In the genomic region with DNA sequence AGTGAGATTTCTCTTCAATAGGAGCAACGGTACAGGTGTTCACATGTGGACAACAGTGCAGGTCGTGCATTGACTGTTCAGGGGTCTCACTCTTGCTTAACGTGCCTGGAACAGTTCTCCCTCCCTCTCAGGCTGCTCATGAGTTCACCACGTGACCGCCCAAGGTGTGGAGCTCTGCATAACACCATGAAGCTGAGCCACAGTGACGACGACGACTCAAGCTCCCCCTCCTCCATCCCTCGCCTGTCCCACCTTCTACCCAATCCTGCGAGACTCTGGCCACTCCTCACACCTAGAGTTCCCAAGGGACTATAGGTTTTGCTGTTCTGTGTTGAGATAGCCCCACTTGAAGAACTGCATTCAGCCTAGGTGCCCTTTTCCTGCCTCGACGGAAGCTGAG, we compare ENCODE assay signal across 1 cellular context.
A peak's percentile ranks its signal among the peaks of the same experiment; 100 is the strongest.
TF ChIP-seq lines count a peak whose summit lies in the region.

No MANE protein-coding gene starts in this region.

TF ChIP-seq in H1, 55 proteins besides CTCF, POLR2A, EP300 and RAD21:
- TF ChIP-seq, protein P1, sequence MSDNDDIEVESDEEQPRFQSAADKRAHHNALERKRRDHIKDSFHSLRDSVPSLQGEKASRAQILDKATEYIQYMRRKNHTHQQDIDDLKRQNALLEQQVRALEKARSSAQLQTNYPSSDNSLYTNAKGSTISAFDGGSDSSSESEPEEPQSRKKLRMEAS (IDR thresholded peaks at IDR 0.05) = peak; percentile 34; the same call in 1 of the 2 replicates
- TF ChIP-seq CREB1 (IDR thresholded peaks at IDR 0.05) (no peak), E2F6 (IDR thresholded peaks at IDR 0.05) (peak; percentile 56)
